9 cellular contexts compared by ENCODE assay signal in genomic region chr10:50605280-50606270, GRCh38. TPM values are rescaled to one million over a fixed set of nuclear protein-coding genes. Genes with fewer than 3 reads are reported as not detected.
A peak's percentile ranks its signal among the peaks of the same experiment; 100 is the strongest.
DNase-seq lines count a peak whose midpoint lies in the region; ATAC-seq and TF ChIP-seq lines count a peak whose summit lies in the region.
"Had no signal": no experiment of that assay in that cellular context is flagged by ENCODE, and none has a peak within 500 bp of the region (broad histone marks: within the 10 kb centered on the region; RNA-seq: fewer than 3 reads in every experiment).

No MANE protein-coding gene starts in this region.

- no peak overlapping the region for H3K4me3 ChIP-seq in ascending aorta
- H3K4me3 ChIP-seq in thoracic aorta = peak overlapping the region; percentile 5
- H3K4me3 ChIP-seq: BLaER1 had no signal

- H3K27me3 ChIP-seq in ascending aorta = no peaks in the 10 kb centered on the region
- H3K27me3 ChIP-seq in thoracic aorta (replicated peaks; ENCODE audit: insufficient read depth) = no peaks in the 10 kb centered on the region
- H3K27me3 ChIP-seq: BLaER1 had no signal

- H3K9me3 ChIP-seq in KOPT-K1 (ENCODE audit: insufficient read depth, low read length, poor library complexity, severe bottlenecking) = no peaks in the 10 kb centered on the region
- H3K9me3 ChIP-seq in ascending aorta = no peaks in the 10 kb centered on the region
- H3K9me3 ChIP-seq in thoracic aorta = no peaks in the 10 kb centered on the region
- H3K9me3 ChIP-seq: BLaER1 had no signal

- H3K27ac ChIP-seq in KOPT-K1 (ENCODE audit: low read depth, low read length, poor library complexity, severe bottlenecking) (peak overlapping the region; percentile 47), ascending aorta (peak overlapping the region; percentile 52 to 57), thoracic aorta (peak overlapping the region; percentile 6 to 36)
- H3K27ac ChIP-seq: BLaER1 had no signal

- DNase-seq in NCI-H1105 treated with DMSO at 0.1 percent for 48 hours (lab: John Stamatoyannopoulos, UW) (peak; percentile 55), NCI-H1105 (lab: John Stamatoyannopoulos, UW) (no peak), ascending aorta (ENCODE audit: low spot score in 2 of 2) (peak in 1 of 2 donors; percentile 74), kidney glomerular epithelial cell (lab: John Stamatoyannopoulos, UW) (peak; percentile 98), thoracic aorta (ENCODE audit: low spot score) (no peak), islet precursor cell (no peak)

- ATAC-seq in GM21723 (IDR thresholded peaks at IDR 0.05; ENCODE audit: unreplicated experiment) (peak; percentile 82), thoracic aorta (ENCODE audit: insufficient number of reproducible peaks, low FRiP score, low read depth) (peak; percentile 82)

- intact Hi-C loops in ascending aorta (cut with DNase I) = loop anchor here (2.0 to 5.0 kb wide), 2 partner anchors 17 to 108 kb away; partner anchors contain the start of gene SGMS1

- TF ChIP-seq CTCF in ascending aorta (IDR thresholded peaks at IDR 0.05) = no peak
- TF ChIP-seq CTCF in thoracic aorta (IDR thresholded peaks at IDR 0.05) = no peak

- H3K36me3 ChIP-seq in KOPT-K1 (ENCODE audit: insufficient read depth, low read length) = no peaks in the 10 kb centered on the region
- H3K36me3 ChIP-seq in ascending aorta = no peaks in the 10 kb centered on the region
- H3K36me3 ChIP-seq in thoracic aorta = no peaks in the 10 kb centered on the region
- H3K36me3 ChIP-seq: BLaER1 had no signal

- H3K4me1 ChIP-seq in ascending aorta = peaks cover 6 to 44% of the 10 kb centered on the region in 2 donors
- peaks cover 46 to 53% of the 10 kb centered on the region in 2 donors for H3K4me1 ChIP-seq in thoracic aorta (ENCODE audit: control insufficient read depth in 1 of 2, low read depth in 2 of 2)

RNA-seq across cellular contexts. Expression of gene SGMS1, which starts 18.2 kb away (rescaled TPM):
- total RNA-seq in ascending aorta (128 TPM), thoracic aorta (10 to 100 TPM; 60.5 to 92.3 TPM)

Comparison
In these comparisons a context has a peak if more than half of its experiments do, and no peak if none do; other contexts are left out.
1. DNase-seq: peak in NCI-H1105 treated with DMSO at 0.1 percent for 48 hours (single experiment) and kidney glomerular epithelial cell (single experiment); none in NCI-H1105 (single experiment), thoracic aorta (single experiment) and islet precursor cell (single experiment).
2. Peak in every context shown above with its lines, with median percentiles within 50 percentile points of each other: H3K27ac ChIP-seq.